Comparison of ENCODE assay signal across 13 cellular contexts in the genomic region with DNA sequence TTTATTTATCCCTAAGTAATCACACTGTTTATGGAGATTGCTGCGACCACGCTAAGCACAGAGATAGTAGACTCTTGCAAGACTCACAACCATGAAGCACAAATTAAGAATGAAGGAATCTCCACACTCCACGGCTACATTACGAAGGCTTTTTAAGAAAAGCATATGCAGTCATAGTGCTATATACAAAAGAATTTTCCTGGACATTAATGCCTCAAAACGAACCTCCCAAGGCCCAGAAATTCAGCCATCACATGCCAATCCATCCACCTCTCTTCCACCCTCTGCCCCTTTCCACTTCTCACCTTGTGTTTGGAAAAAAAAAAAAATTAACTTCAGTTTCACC.
DNase-seq lines count a peak whose midpoint lies in the region; ATAC-seq and TF ChIP-seq lines count a peak whose summit lies in the region.
"Had no signal": no experiment of that assay in that cellular context is flagged by ENCODE, and none has a peak within 500 bp of the region (broad histone marks: within the 10 kb centered on the region; RNA-seq: fewer than 3 reads in every experiment).

No MANE protein-coding gene starts in this region.

- H3K27me3 ChIP-seq in HUES6 (ENCODE audit: control insufficient read depth, insufficient read depth, low read length) (no peaks in the 10 kb centered on the region), mesendoderm (ENCODE audit: insufficient read depth, low read length, poor library complexity) (no peaks in the 10 kb centered on the region), subcutaneous abdominal adipose tissue (ENCODE audit: control insufficient read depth in 5 of 5, insufficient read depth in 4 of 5, low read length in 5 of 5) (no peaks in the 10 kb centered on the region)
- H3K27me3 ChIP-seq: pancreas had no signal

- DNase-seq in coronary artery (ENCODE audit: low spot score) (no peak), mesendoderm (no peak), cerebellum (ENCODE audit: low spot score) (no peak), GDM1 (lab: John Stamatoyannopoulos, UW) (no peak)
- no peak for DNase-seq in activated CD8-positive, alpha-beta memory T cell treated with anti-CD3 and anti-CD28 coated beads for 24 hours
- DNase-seq: activated CD4-positive, alpha-beta T cell treated with anti-CD3 and anti-CD28 coated beads for 48 hours; NCI-H2081 had no signal

- no peak overlapping the region for H2BK120ac ChIP-seq in mesendoderm (ENCODE audit: low read depth, low read length)

- H3K4me2 ChIP-seq in mesendoderm (ENCODE audit: low read length) = no peak overlapping the region

- H3K27ac ChIP-seq in HUES6 (ENCODE audit: low read depth, low read length) (peak overlapping the region; percentile 5; the same call in 1 of the 2 replicates), coronary artery (peak overlapping the region; percentile 72 to 83), mesendoderm (ENCODE audit: low read depth, low read length) (peak overlapping the region; percentile 27), subcutaneous abdominal adipose tissue (ENCODE audit: low read depth, low read length) (peak overlapping the region; percentile 71)
- H3K27ac ChIP-seq: HL-60 had no signal

- no peak overlapping the region for H3K4ac ChIP-seq in mesendoderm (ENCODE audit: low read depth, low read length)

- no peak overlapping the region for H3K18ac ChIP-seq in mesendoderm (ENCODE audit: low read length)

- H2BK15ac ChIP-seq in mesendoderm (replicated peaks; ENCODE audit: low read depth) = no peak overlapping the region

- ATAC-seq in HG03469 (IDR thresholded peaks at IDR 0.05; ENCODE audit: unreplicated experiment) = no peak
- ATAC-seq: HCT116 had no signal

- H3K4me1 ChIP-seq in HUES6 (ENCODE audit: control insufficient read depth, insufficient read depth, low read length) = peaks cover 75% of the 10 kb centered on the region
- H3K4me1 ChIP-seq in mesendoderm (ENCODE audit: control insufficient read depth, low read depth, low read length) = peaks cover 5% of the 10 kb centered on the region
- H3K4me1 ChIP-seq in subcutaneous abdominal adipose tissue (ENCODE audit: control insufficient read depth in 5 of 5, insufficient read depth in 5 of 5, low read length in 5 of 5) = peaks cover 3 to 71% (median 43%) of the 10 kb centered on the region in 5 donors

- TF ChIP-seq CTCF in coronary artery (IDR thresholded peaks at IDR 0.05) = no peak

- no peak overlapping the region for H2BK5ac ChIP-seq in mesendoderm (ENCODE audit: low read length)

- H3K79me2 ChIP-seq in mesendoderm (ENCODE audit: control insufficient read depth, insufficient read depth, low read length) = peaks cover 11% of the 10 kb centered on the region

- H2AK5ac ChIP-seq in mesendoderm (ENCODE audit: low read length) = no peak overlapping the region

- H3K56ac ChIP-seq in mesendoderm (ENCODE audit: low read length) = peak overlapping the region; percentile 6

- no peaks in the 10 kb centered on the region for H3K9me3 ChIP-seq in HUES6 (ENCODE audit: control insufficient read depth, insufficient read depth, low read depth, low read length)
- H3K9me3 ChIP-seq in subcutaneous abdominal adipose tissue (ENCODE audit: control insufficient read depth in 5 of 5, low read length in 5 of 5) = no peaks in the 10 kb centered on the region
- H3K9me3 ChIP-seq: pancreas had no signal

- no peak overlapping the region for H3K23ac ChIP-seq in mesendoderm (ENCODE audit: low read length)

- H4K5ac ChIP-seq in mesendoderm (ENCODE audit: low read length) = no peak overlapping the region

- no peaks in the 10 kb centered on the region for H3K36me3 ChIP-seq in HUES6 (ENCODE audit: control insufficient read depth, insufficient read depth, low read length)
- no peaks in the 10 kb centered on the region for H3K36me3 ChIP-seq in mesendoderm (ENCODE audit: control insufficient read depth, insufficient read depth, low read length)
- no peaks in the 10 kb centered on the region for H3K36me3 ChIP-seq in subcutaneous abdominal adipose tissue (ENCODE audit: control insufficient read depth in 5 of 5, insufficient read depth in 5 of 5, low read length in 5 of 5)
- H3K36me3 ChIP-seq: pancreas had no signal

- H3K4me3 ChIP-seq in HUES6 (ENCODE audit: low read depth, low read length) = no peak overlapping the region; the same call in 1 of the 2 replicates
- H3K4me3 ChIP-seq in coronary artery = peak overlapping the region; percentile 62
- no peak overlapping the region for H3K4me3 ChIP-seq in mesendoderm (ENCODE audit: low read length)
- peak overlapping the region; percentile 47 to 72 (median 67) for H3K4me3 ChIP-seq in subcutaneous abdominal adipose tissue (ENCODE audit: low read depth in 1 of 5, low read length in 5 of 5)

- no CpG with 5 or more reads among the region's 5 CpGs for WGBS in mesendoderm (ENCODE audit: extremely low coverage, insufficient coverage, low lambda C conversion rate)

- peaks cover 7% of the 10 kb centered on the region for H3K79me1 ChIP-seq in mesendoderm (ENCODE audit: low read length)

- peak overlapping the region; percentile 6 for H4K8ac ChIP-seq in mesendoderm (ENCODE audit: low read depth, low read length)

- H3K9ac ChIP-seq in HUES6 (ENCODE audit: low read length) (peak overlapping the region; percentile 35), mesendoderm (ENCODE audit: low read length) (no peak overlapping the region), subcutaneous abdominal adipose tissue (ENCODE audit: low read length in 5 of 5) (peak overlapping the region in 3 of 5 donors; percentile 27 to 72 (median 43))

Comparison
In these comparisons a context has a peak if more than half of its experiments do, and no peak if none do; other contexts are left out.
1. H3K27ac ChIP-seq: peak in every context shown above with its lines; median percentile 78 in coronary artery; 71 in subcutaneous abdominal adipose tissue; 27 in mesendoderm; 5 in HUES6.
2. H3K4me3 ChIP-seq: peak in coronary artery (single experiment) and subcutaneous abdominal adipose tissue (5 of 5); none in HUES6 (single experiment) and mesendoderm (single experiment).